ENCODE assay signal across 12 cellular contexts in genomic region chr18:7585272-7585670, GRCh38. TPM values are rescaled to one million over a fixed set of nuclear protein-coding genes. Genes with fewer than 3 reads are reported as not detected.
A peak's percentile ranks its signal among the peaks of the same experiment; 100 is the strongest.
DNase-seq lines count a peak whose midpoint lies in the region; ATAC-seq and TF ChIP-seq lines count a peak whose summit lies in the region.
"Had no signal": no experiment of that assay in that cellular context is flagged by ENCODE, and none has a peak within 500 bp of the region (broad histone marks: within the 10 kb centered on the region; RNA-seq: fewer than 3 reads in every experiment).

No MANE protein-coding gene starts in this region.

- H3K79me2 ChIP-seq in neural progenitor cell (ENCODE audit: low read depth): no peaks in the 10 kb centered on the region

- 60 to 63% methylated on average over 4 of the region's 4 CpGs for WGBS in upper lobe of left lung, 2 donors

- H3K9me3 Mint-ChIP-seq in brain: peaks cover 0 to 5% (median 0%) of the 10 kb centered on the region in 5 experiments
- peaks cover 2% of the 10 kb centered on the region for H3K9me3 Mint-ChIP-seq in neural progenitor cell

- TF ChIP-seq EP300 in upper lobe of left lung (IDR thresholded peaks at IDR 0.05): no peak

- no peak overlapping the region for H3K9ac ChIP-seq in neural progenitor cell
- H3K9ac ChIP-seq: BLaER1 treated with 17β-estradiol and CSF1 and Interleukin-3, amounts not matched to agents 10 nM and 100 nM; GM23248 had no signal

- H3K4me1 ChIP-seq in neural progenitor cell: peaks cover 14% of the 10 kb centered on the region
- H3K4me1 ChIP-seq in upper lobe of left lung: peaks cover 0 to 16% (median 7%) of the 10 kb centered on the region in 4 donors

- TF ChIP-seq CTCF in AG10803 (conservative IDR thresholded peaks at IDR 0.05; ENCODE audit: low read length) (no peak), brain (conservative IDR thresholded peaks at IDR 0.05) (no peak), neural progenitor cell (IDR thresholded peaks at IDR 0.05) (no peak), upper lobe of left lung (IDR thresholded peaks at IDR 0.05) (no peak)

- H3K27me3 ChIP-seq in neural progenitor cell (no peaks in the 10 kb centered on the region), upper lobe of left lung (no peaks in the 10 kb centered on the region)
- H3K27me3 ChIP-seq: BLaER1 treated with 17β-estradiol and CSF1 and Interleukin-3, amounts not matched to agents 10 nM and 100 nM had no signal

- peaks cover 6% of the 10 kb centered on the region for H3K27me3 Mint-ChIP-seq in brain
- no peaks in the 10 kb centered on the region for H3K27me3 Mint-ChIP-seq in neural progenitor cell (ENCODE audit: insufficient read depth, low read depth)
- H3K27me3 Mint-ChIP-seq: CD4-positive, CD25-positive, alpha-beta regulatory T cell had no signal

- H3K9me3 ChIP-seq in neural progenitor cell (ENCODE audit: low read depth): no peaks in the 10 kb centered on the region
- H3K9me3 ChIP-seq in upper lobe of left lung: no peaks in the 10 kb centered on the region
- H3K9me3 ChIP-seq: BLaER1 treated with 17β-estradiol and CSF1 and Interleukin-3, amounts not matched to agents 10 nM and 100 nM had no signal

- H2AFZ ChIP-seq in neural progenitor cell (replicated peaks): no peak overlapping the region
- H2AFZ ChIP-seq: GM23248 had no signal

- H3K4me3 ChIP-seq in AG10803 (ENCODE audit: low read length) (no peak overlapping the region), neural progenitor cell (no peak overlapping the region), upper lobe of left lung (no peak overlapping the region)
- H3K4me3 ChIP-seq: BLaER1 treated with 17β-estradiol and CSF1 and Interleukin-3, amounts not matched to agents 10 nM and 100 nM; GM23248 had no signal

- H3K4me3 Mint-ChIP-seq in brain (peak overlapping the region in 3 of 5 experiments; percentile 6 to 35 (median 20)), neural progenitor cell (no peak overlapping the region)
- H3K4me3 Mint-ChIP-seq: CD4-positive, CD25-positive, alpha-beta regulatory T cell had no signal

- H3K27ac ChIP-seq in neural progenitor cell (no peak overlapping the region), upper lobe of left lung (peak overlapping the region in 1 of 4 donors; percentile 1)
- H3K27ac ChIP-seq: BLaER1 treated with 17β-estradiol and CSF1 and Interleukin-3, amounts not matched to agents 10 nM and 100 nM; GM23248 had no signal

- H3K27ac Mint-ChIP-seq in brain: peak overlapping the region in 4 of 5 experiments; percentile 12 to 84 (median 66)
- H3K27ac Mint-ChIP-seq in neural progenitor cell: peak overlapping the region; percentile 52
- H3K27ac Mint-ChIP-seq: CD4-positive, CD25-positive, alpha-beta regulatory T cell had no signal

- no peaks in the 10 kb centered on the region for H3K36me3 ChIP-seq in neural progenitor cell
- H3K36me3 ChIP-seq in upper lobe of left lung: no peaks in the 10 kb centered on the region
- H3K36me3 ChIP-seq: BLaER1 treated with 17β-estradiol and CSF1 and Interleukin-3, amounts not matched to agents 10 nM and 100 nM had no signal

- H4K20me1 ChIP-seq in neural progenitor cell (ENCODE audit: low read depth): no peaks in the 10 kb centered on the region
- H4K20me1 ChIP-seq: BLaER1 treated with 17β-estradiol and CSF1 and Interleukin-3, amounts not matched to agents 10 nM and 100 nM had no signal

- H3K36me3 Mint-ChIP-seq in brain: no peaks in the 10 kb centered on the region
- H3K36me3 Mint-ChIP-seq in neural progenitor cell: no peaks in the 10 kb centered on the region
- H3K36me3 Mint-ChIP-seq: CD4-positive, CD25-positive, alpha-beta regulatory T cell had no signal

- H3K4me2 ChIP-seq in neural progenitor cell: no peak overlapping the region
- H3K4me2 ChIP-seq: BLaER1 treated with 17β-estradiol and CSF1 and Interleukin-3, amounts not matched to agents 10 nM and 100 nM had no signal

- TF ChIP-seq POLR2A in erythroblast (IDR thresholded peaks at IDR 0.05; ENCODE audit: low read length) (no peak), upper lobe of left lung (IDR thresholded peaks at IDR 0.05) (no peak)

- no peaks in the 10 kb centered on the region for H3F3A ChIP-seq in neural progenitor cell (ENCODE audit: low read depth)

- peak; percentile 90 for DNase-seq in AG10803 (ENCODE audit: low read depth)
- peak; percentile 83 for DNase-seq in fibroblast of peridontal ligament (ENCODE audit: extremely low read depth)
- no peak for DNase-seq in neural progenitor cell (ENCODE audit: low spot score)
- DNase-seq in erythroblast (lab: John Stamatoyannopoulos, UW): no peak
- no peak for DNase-seq in upper lobe of left lung
- DNase-seq: CD4-positive, CD25-positive, alpha-beta regulatory T cell; GF-D8; GM23248 had no signal

- H3K4me1 Mint-ChIP-seq in brain (peaks cover 52% of the 10 kb centered on the region), neural progenitor cell (peaks cover 27% of the 10 kb centered on the region)
- H3K4me1 Mint-ChIP-seq: CD4-positive, CD25-positive, alpha-beta regulatory T cell had no signal

- ATAC-seq in GM19463 (IDR thresholded peaks at IDR 0.05; ENCODE audit: unreplicated experiment) (no peak), upper lobe of left lung (ENCODE audit: low FRiP score in 2 of 2) (no peak)
- ATAC-seq: HCT116 had no signal

RNA-seq across cellular contexts. Expression of gene PTPRM, which starts 18.2 kb away (rescaled TPM):
- 11.6 TPM for polyA plus RNA-seq in brain (ENCODE audit: insufficient read depth, low read depth, low replicate concordance)
- total RNA-seq in neural progenitor cell (ENCODE audit: low replicate concordance) (13.9 and 18.6 TPM in 2 replicates), upper lobe of left lung (100 to 1,000 TPM in 5 of 6 donors, 10 to 100 TPM in 1; 82.0 to 201 (median 154) TPM)

Comparison
In these comparisons a context has a peak if more than half of its experiments do, and no peak if none do; other contexts are left out.
1. DNase-seq: peak in AG10803 (single experiment) and fibroblast of peridontal ligament (single experiment); none in neural progenitor cell (single experiment), erythroblast (0 of 2) and upper lobe of left lung (0 of 2).